2 cellular contexts compared by ENCODE assay signal in genomic region chr17:16148596-16148995, GRCh38.
TF ChIP-seq lines count a peak whose summit lies in the region.

No MANE protein-coding gene starts in this region.

TF ChIP-seq in liver, 16 proteins besides CTCF, POLR2A, EP300 and RAD21:
- TF ChIP-seq, protein P1, sequence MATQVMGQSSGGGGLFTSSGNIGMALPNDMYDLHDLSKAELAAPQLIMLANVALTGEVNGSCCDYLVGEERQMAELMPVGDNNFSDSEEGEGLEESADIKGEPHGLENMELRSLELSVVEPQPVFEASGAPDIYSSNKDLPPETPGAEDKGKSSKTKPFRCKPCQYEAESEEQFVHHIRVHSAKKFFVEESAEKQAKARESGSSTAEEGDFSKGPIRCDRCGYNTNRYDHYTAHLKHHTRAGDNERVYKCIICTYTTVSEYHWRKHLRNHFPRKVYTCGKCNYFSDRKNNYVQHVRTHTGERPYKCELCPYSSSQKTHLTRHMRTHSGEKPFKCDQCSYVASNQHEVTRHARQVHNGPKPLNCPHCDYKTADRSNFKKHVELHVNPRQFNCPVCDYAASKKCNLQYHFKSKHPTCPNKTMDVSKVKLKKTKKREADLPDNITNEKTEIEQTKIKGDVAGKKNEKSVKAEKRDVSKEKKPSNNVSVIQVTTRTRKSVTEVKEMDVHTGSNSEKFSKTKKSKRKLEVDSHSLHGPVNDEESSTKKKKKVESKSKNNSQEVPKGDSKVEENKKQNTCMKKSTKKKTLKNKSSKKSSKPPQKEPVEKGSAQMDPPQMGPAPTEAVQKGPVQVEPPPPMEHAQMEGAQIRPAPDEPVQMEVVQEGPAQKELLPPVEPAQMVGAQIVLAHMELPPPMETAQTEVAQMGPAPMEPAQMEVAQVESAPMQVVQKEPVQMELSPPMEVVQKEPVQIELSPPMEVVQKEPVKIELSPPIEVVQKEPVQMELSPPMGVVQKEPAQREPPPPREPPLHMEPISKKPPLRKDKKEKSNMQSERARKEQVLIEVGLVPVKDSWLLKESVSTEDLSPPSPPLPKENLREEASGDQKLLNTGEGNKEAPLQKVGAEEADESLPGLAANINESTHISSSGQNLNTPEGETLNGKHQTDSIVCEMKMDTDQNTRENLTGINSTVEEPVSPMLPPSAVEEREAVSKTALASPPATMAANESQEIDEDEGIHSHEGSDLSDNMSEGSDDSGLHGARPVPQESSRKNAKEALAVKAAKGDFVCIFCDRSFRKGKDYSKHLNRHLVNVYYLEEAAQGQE (IDR thresholded peaks at IDR 0.05), result no peak
- TF ChIP-seq NR2F2 (IDR thresholded peaks at IDR 0.05) (no peak), YY1 (IDR thresholded peaks at IDR 0.05) (no peak), FOXA1 (IDR thresholded peaks at IDR 0.05) (no peak), JUND (IDR thresholded peaks at IDR 0.05) (no peak), EGR1 (IDR thresholded peaks at IDR 0.05; ENCODE audit: low read depth in 2 of 2) (no peak), HNF4G (IDR thresholded peaks at IDR 0.05) (peak; percentile 30), TAF1 (conservative IDR thresholded peaks at IDR 0.05) (no peak), RXRA (IDR thresholded peaks at IDR 0.05) (peak; percentile 38 to 49), HNF4A (conservative IDR thresholded peaks at IDR 0.05) (peak; percentile 70 to 74), SP1 (IDR thresholded peaks at IDR 0.05) (no peak), MAX (IDR thresholded peaks at IDR 0.05) (no peak), FOXA2 (IDR thresholded peaks at IDR 0.05) (no peak), ATF3 (IDR thresholded peaks at IDR 0.05) (no peak), GABPA (IDR thresholded peaks at IDR 0.05 in 1 of 2, conservative IDR thresholded peaks at IDR 0.05 in 1 of 2) (no peak)
- TF ChIP-seq, protein P2, sequence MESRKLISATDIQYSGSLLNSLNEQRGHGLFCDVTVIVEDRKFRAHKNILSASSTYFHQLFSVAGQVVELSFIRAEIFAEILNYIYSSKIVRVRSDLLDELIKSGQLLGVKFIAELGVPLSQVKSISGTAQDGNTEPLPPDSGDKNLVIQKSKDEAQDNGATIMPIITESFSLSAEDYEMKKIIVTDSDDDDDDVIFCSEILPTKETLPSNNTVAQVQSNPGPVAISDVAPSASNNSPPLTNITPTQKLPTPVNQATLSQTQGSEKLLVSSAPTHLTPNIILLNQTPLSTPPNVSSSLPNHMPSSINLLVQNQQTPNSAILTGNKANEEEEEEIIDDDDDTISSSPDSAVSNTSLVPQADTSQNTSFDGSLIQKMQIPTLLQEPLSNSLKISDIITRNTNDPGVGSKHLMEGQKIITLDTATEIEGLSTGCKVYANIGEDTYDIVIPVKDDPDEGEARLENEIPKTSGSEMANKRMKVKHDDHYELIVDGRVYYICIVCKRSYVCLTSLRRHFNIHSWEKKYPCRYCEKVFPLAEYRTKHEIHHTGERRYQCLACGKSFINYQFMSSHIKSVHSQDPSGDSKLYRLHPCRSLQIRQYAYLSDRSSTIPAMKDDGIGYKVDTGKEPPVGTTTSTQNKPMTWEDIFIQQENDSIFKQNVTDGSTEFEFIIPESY (IDR thresholded peaks at IDR 0.05), result no peak

TF ChIP-seq in HepG2, 621 proteins besides CTCF, POLR2A, EP300 and RAD21 (continued from another document):
- TF ChIP-seq ZNF772 (CRISPR knock-in tag; IDR thresholded peaks at IDR 0.05) (no peak), CBX2 (IDR thresholded peaks at IDR 0.05; ENCODE audit: low read depth, low read length) (no peak), CBX2 (CRISPR knock-in tag; IDR thresholded peaks at IDR 0.05; ENCODE audit: low read depth) (no peak), ZNF713 (CRISPR knock-in tag; IDR thresholded peaks at IDR 0.05) (no peak), HOXA5 (CRISPR knock-in tag; IDR thresholded peaks at IDR 0.05) (no peak), NRL (CRISPR knock-in tag; IDR thresholded peaks at IDR 0.05; ENCODE audit: borderline replicate concordance) (no peak)
- TF ChIP-seq, protein P3, sequence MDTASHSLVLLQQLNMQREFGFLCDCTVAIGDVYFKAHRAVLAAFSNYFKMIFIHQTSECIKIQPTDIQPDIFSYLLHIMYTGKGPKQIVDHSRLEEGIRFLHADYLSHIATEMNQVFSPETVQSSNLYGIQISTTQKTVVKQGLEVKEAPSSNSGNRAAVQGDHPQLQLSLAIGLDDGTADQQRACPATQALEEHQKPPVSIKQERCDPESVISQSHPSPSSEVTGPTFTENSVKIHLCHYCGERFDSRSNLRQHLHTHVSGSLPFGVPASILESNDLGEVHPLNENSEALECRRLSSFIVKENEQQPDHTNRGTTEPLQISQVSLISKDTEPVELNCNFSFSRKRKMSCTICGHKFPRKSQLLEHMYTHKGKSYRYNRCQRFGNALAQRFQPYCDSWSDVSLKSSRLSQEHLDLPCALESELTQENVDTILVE (CRISPR knock-in tag; IDR thresholded peaks at IDR 0.05), result no peak
